18 cellular contexts compared by ENCODE assay signal in the genomic region with DNA sequence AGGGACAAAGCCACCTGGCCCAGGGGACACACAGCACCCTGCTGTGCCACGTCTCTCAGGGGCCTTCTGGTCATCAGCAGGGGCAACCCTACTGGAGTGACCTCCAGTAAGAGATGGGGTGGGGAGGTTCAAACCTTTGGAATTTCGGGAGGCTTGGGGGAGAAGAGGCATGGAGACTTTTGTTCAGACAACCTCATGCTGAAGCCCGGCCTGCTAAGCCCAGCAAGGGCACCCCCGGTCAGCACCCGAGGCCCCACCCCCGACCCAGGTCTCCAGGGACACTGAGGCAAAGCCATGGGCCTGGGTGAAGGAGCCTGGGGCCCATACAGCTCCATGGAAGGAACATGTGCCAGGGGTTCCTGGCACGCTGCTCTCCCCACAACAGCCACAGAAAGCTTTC.
"Had no signal": no experiment of that assay in that cellular context is flagged by ENCODE, and none has a peak within 500 bp of the region (broad histone marks: within the 10 kb centered on the region; RNA-seq: fewer than 3 reads in every experiment).

No MANE protein-coding gene starts in this region.

- DNase-seq: effector CD4-positive, alpha-beta T cell; foreskin melanocyte; heart left ventricle; hippocampal formation; mammary epithelial cell; naive thymus-derived CD4-positive, alpha-beta T cell; nucleus accumbens; stimulated activated CD4-positive, alpha-beta T cell treated with anti-CD3 and anti-CD28 coated beads, Interleukin-2, amount 100 ng/mL, for 24 hours; stimulated activated CD4-positive, alpha-beta T cell treated with anti-CD3 and anti-CD28 coated beads, Interleukin-4, amount 100 ng/mL, for 4 hours; stimulated activated naive CD4-positive, alpha-beta T cell; stomach; substantia nigra; transverse colon had no signal

- H3K4me1 ChIP-seq: pancreas, transverse colon had no signal

- H3K27ac ChIP-seq: coronary artery, heart left ventricle, pancreas, stomach, thoracic aorta, transverse colon had no signal

- H3K27me3 Mint-ChIP-seq: naive thymus-derived CD4-positive, alpha-beta T cell; progenitor cell of endocrine pancreas had no signal

- H3K4me3 Mint-ChIP-seq: naive thymus-derived CD4-positive, alpha-beta T cell; neural crest cell had no signal

- H3K27ac Mint-ChIP-seq: naive thymus-derived CD4-positive, alpha-beta T cell; progenitor cell of endocrine pancreas had no signal

- H3K4me1 Mint-ChIP-seq: neural crest cell had no signal

- H3K27me3 ChIP-seq: heart left ventricle, pancreas, stomach, transverse colon had no signal

- ATAC-seq: naive thymus-derived CD4-positive, alpha-beta T cell; pancreas had no signal

- H3K4me3 ChIP-seq: coronary artery, heart left ventricle, pancreas, stomach, thoracic aorta, transverse colon had no signal

- H3K9me3 ChIP-seq: heart left ventricle, pancreas, stomach, thoracic aorta, transverse colon had no signal
